12 cellular contexts compared by ENCODE assay signal in genomic region chr12:11561416-11561815, GRCh38.
"Had no signal": no experiment of that assay in that cellular context is flagged by ENCODE, and none has a peak within 500 bp of the region (broad histone marks: within the 10 kb centered on the region; RNA-seq: fewer than 3 reads in every experiment).

No MANE protein-coding gene starts in this region.

- H3K36me3 ChIP-seq: adrenal gland, cardiac muscle cell, vagina had no signal

- H3K4me2 ChIP-seq: hepatocyte had no signal

- H2AFZ ChIP-seq: hepatocyte had no signal

- H3K79me2 ChIP-seq: hepatocyte had no signal

- H3K9me3 ChIP-seq: adrenal gland, vagina had no signal

- ATAC-seq: effector memory CD8-positive, alpha-beta T cell; left lobe of liver; stimulated activated naive CD8-positive, alpha-beta T cell treated with anti-CD3 and anti-CD28 coated beads, Interleukin-15, Interleukin-2, amounts not matched to agents 100 U/mL and 50 U/mL, for 24 hours had no signal

- H3K4me3 ChIP-seq: adrenal gland, cardiac muscle cell, hepatocyte, lung, vagina had no signal

- H3K27ac ChIP-seq: adrenal gland, cardiac muscle cell, hepatocyte, vagina had no signal

- H3K27me3 ChIP-seq: adrenal gland, cardiac muscle cell, hepatocyte, vagina had no signal

- H3K4me1 ChIP-seq: adrenal gland had no signal

- DNase-seq: activated CD4-positive, alpha-beta T cell treated with anti-CD3 and anti-CD28 coated beads for 1 hour; activated gamma-delta T cell; adrenal gland; dermis blood vessel endothelial cell; effector memory CD8-positive, alpha-beta T cell; foreskin fibroblast had no signal
